ENCODE assay signal across 8 cellular contexts in genomic region chr4:77586953-77587383, GRCh38. TPM values are rescaled to one million over a fixed set of nuclear protein-coding genes. Genes with fewer than 3 reads are reported as not detected.
DNase-seq lines count a peak whose midpoint lies in the region; ATAC-seq and TF ChIP-seq lines count a peak whose summit lies in the region.

No MANE protein-coding gene starts in this region.

- no peaks in the 10 kb centered on the region for H3K4me1 ChIP-seq in Caco-2

- ATAC-seq in GM21528 (IDR thresholded peaks at IDR 0.05; ENCODE audit: low FRiP score, unreplicated experiment): peak; percentile 99

- CTCF ChIA-PET in GM10248 (lab: Yijun Ruan, JAX): interaction anchor here (1.0 to 4.0 kb wide), 7 partner anchors 9 to 221 kb away, joined by 3 to 20 read pairs (median 4); no protein-coding TSS in a partner anchor
- CTCF ChIA-PET in Caco-2 (lab: Charles Lee): no interaction called here

- no peak for TF ChIP-seq CTCF in GM10248 (IDR thresholded peaks at IDR 0.05; ENCODE audit: control extremely low read depth, extremely low read depth, low read depth, missing control alignments)
- TF ChIP-seq CTCF in Caco-2 (IDR thresholded peaks at IDR 0.05; ENCODE audit: insufficient read depth in 1 of 2, low read depth in 1 of 2, low read length in 1 of 2, severe bottlenecking in 1 of 2, unreplicated experiment in 1 of 2): no peak

- H3K27me3 ChIP-seq in MG63 (no peaks in the 10 kb centered on the region), Caco-2 (replicated peaks; ENCODE audit: control insufficient read depth, insufficient read depth, low read length) (no peaks in the 10 kb centered on the region)

- H3K9me3 ChIP-seq in MG63 (no peaks in the 10 kb centered on the region), Caco-2 (no peaks in the 10 kb centered on the region)

- POLR2A ChIA-PET in GM10248 (lab: Yijun Ruan, JAX): no interaction called here
- POLR2A ChIA-PET in Caco-2 (lab: Charles Lee): no interaction called here

- no peaks in the 10 kb centered on the region for H3K4me1 Mint-ChIP-seq in Caco-2 (ENCODE audit: low read depth, unreplicated experiment)

- intact Hi-C loops in Caco-2 (cut with micrococcal nuclease; ENCODE audit: unreplicated experiment): no loop called here

- no peaks in the 10 kb centered on the region for H3K36me3 ChIP-seq in MG63
- no peaks in the 10 kb centered on the region for H3K36me3 ChIP-seq in Caco-2 (ENCODE audit: control insufficient read depth, insufficient read depth, low read length)

- H3K36me3 Mint-ChIP-seq in Caco-2 (ENCODE audit: insufficient read depth, unreplicated experiment): no peaks in the 10 kb centered on the region

- BruUV-seq in Caco-2 (replicated peaks; lab: Mats Ljungman, UMichigan): no TSS peak

- H3K9me3 Mint-ChIP-seq in Caco-2 (ENCODE audit: unreplicated experiment): no peaks in the 10 kb centered on the region

- DNase-seq in GM10248 (ENCODE audit: extremely low spot score): peak; percentile 57
- peak; percentile 44 for DNase-seq in MG63
- DNase-seq in activated T-helper 9 cell treated with anti-CD3 and anti-CD28 coated beads, Interleukin-2, amount 50 U/mL, for 16 hours (ENCODE audit: low read depth): peak; percentile 35
- DNase-seq in stimulated activated CD4-positive, alpha-beta T cell treated with anti-CD3 and anti-CD28 coated beads, Interleukin-4, amount 100 ng/mL, for 24 hours: peak; percentile 74
- DNase-seq in Caco-2: no peak
- DNase-seq in SW 1271 (lab: John Stamatoyannopoulos, UW): no peak
- DNase-seq in NCI-H187 (lab: John Stamatoyannopoulos, UW): no peak

- H3K4me3 ChIP-seq in MG63 (no peak overlapping the region), Caco-2 (ENCODE audit: low read depth, low read length) (no peak overlapping the region)

- peaks cover 6% of the 10 kb centered on the region for H3K27me3 Mint-ChIP-seq in Caco-2 (ENCODE audit: insufficient read depth, unreplicated experiment)

- no peak overlapping the region for H3K27ac Mint-ChIP-seq in Caco-2 (ENCODE audit: unreplicated experiment)

- no peak overlapping the region for H3K4me3 Mint-ChIP-seq in Caco-2 (ENCODE audit: unreplicated experiment)

RNA-seq across cellular contexts. Expression of gene CXCL13, which starts 18.7 kb away (rescaled TPM):
- not detected in 2 replicates for total RNA-seq in MG63 (2014; rRNA removed; shearing (Covaris generic); ENCODE audit: low replicate concordance)
- total RNA-seq in Caco-2 (2022): not detected in 2 replicates

Comparison
In these comparisons a context has a peak if more than half of its experiments do, and no peak if none do; other contexts are left out.
1. DNase-seq: peak in GM10248 (single experiment), MG63 (single experiment), activated T-helper 9 cell treated with anti-CD3 and anti-CD28 coated beads, Interleukin-2, amount 50 U/mL, for 16 hours (single experiment) and stimulated activated CD4-positive, alpha-beta T cell treated with anti-CD3 and anti-CD28 coated beads, Interleukin-4, amount 100 ng/mL, for 24 hours (single experiment); none in Caco-2 (0 of 2), SW 1271 (0 of 2) and NCI-H187 (0 of 2).